Comparison of ENCODE assay signal across 8 cellular contexts in the genomic region with DNA sequence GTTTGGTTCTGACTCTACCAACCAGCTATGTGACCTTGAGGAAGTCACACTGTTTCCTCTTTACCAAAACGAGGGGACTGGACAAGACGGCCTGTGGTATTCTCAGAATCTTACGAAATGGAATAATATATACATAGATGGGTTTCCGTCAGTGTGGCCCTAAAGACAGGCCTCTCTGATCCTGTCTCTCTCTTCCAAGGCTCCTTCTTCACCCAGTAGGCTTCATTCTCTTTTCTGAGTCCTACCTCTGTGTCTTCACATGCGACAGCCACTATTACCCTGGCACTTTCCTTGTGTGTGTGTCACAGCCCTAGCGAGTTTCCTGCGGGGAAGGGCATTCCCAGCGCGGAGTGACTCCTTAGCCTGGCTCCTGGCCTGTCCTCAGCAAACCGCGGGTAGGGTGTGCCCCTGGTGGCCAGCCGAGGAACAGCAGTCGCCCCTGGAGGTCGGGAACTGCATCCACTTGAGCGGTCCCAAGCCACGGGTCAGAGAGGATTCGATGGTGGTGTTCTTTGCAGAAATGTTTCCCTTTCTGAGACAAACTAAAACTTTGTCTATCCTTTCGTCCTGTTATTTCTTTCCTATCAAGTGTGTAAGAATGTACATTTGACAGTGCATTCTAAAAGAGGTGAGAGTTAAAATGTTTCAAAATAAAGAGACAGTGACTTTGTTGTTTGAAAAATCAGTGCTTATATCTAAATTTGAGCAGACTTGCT.
DNase-seq lines count a peak whose midpoint lies in the region; ATAC-seq and TF ChIP-seq lines count a peak whose summit lies in the region.

No MANE protein-coding gene starts in this region.

- H3K27ac Mint-ChIP-seq in WTC11: no peak overlapping the region

- H3K36me3 Mint-ChIP-seq in WTC11: no peaks in the 10 kb centered on the region

- CTCF ChIA-PET in WTC11 (lab: Charles Lee): interaction anchor here (0.6 to 1.0 kb wide), 2 partner anchors 184 to 196 kb away, joined by 3 to 4 read pairs; no protein-coding TSS in a partner anchor

- POLR2A ChIA-PET in WTC11 (lab: Charles Lee): no interaction called here

- DNase-seq in AG09309 (ENCODE audit: low read depth) (no peak), LHCN-M2 (ENCODE audit: low read depth) (peak; percentile 68), WTC11 (ENCODE audit: low spot score) (peak; percentile 96)
- peak; percentile 2 for DNase-seq in central memory CD4-positive, alpha-beta T cell
- DNase-seq in stimulated activated CD4-positive, alpha-beta T cell treated with anti-CD3 and anti-CD28 coated beads, Interleukin-1b, Interleukin-23, amount 100 ng/mL, for 24 hours (ENCODE audit: low read depth in 4 of 4, low spot score in 1 of 4): peak; percentile 6 to 41 (median 29)

- H3K27me3 ChIP-seq in layer of hippocampus (ENCODE audit: control insufficient read depth, insufficient read depth, low read length): no peaks in the 10 kb centered on the region

- H3K27me3 Mint-ChIP-seq in WTC11 (ENCODE audit: low read depth): no peaks in the 10 kb centered on the region

- H3K27ac ChIP-seq in layer of hippocampus (ENCODE audit: low read depth, low read length): peak overlapping the region; percentile 33

- ATAC-seq in GM19025 (IDR thresholded peaks at IDR 0.05; ENCODE audit: low read depth, unreplicated experiment): peak; percentile 55
- ATAC-seq in WTC11: peak; percentile 99
- no peak for ATAC-seq in HG03457 (IDR thresholded peaks at IDR 0.05; ENCODE audit: unreplicated experiment)

- H3K4me3 ChIP-seq in AG09309 (ENCODE audit: control insufficient read depth, low read depth, low read length): no peak overlapping the region

- peaks cover 34% of the 10 kb centered on the region for H3K4me1 Mint-ChIP-seq in WTC11

- H3K9me3 Mint-ChIP-seq in WTC11: peaks cover 7% of the 10 kb centered on the region; the same call in 1 of the 2 replicates

- H3K4me3 Mint-ChIP-seq in WTC11: no peak overlapping the region

- peak; percentile 86 for TF ChIP-seq CTCF in AG09309 (IDR thresholded peaks at IDR 0.05; ENCODE audit: control insufficient read depth, insufficient read depth, low read depth, low read length, missing control alignments)
- peak; percentile 99 for TF ChIP-seq CTCF in WTC11 (IDR thresholded peaks at IDR 0.05)

TF ChIP-seq in WTC11, 78 proteins besides CTCF, POLR2A, EP300 and RAD21:
- TF ChIP-seq ZNF121 (CRISPR knock-in tag; IDR thresholded peaks at IDR 0.05): peak; percentile 79
- no peak for TF ChIP-seq NR3C1 (CRISPR knock-in tag; conservative IDR thresholded peaks at IDR 0.05; ENCODE audit: low read depth)
TF ChIP-seq in WTC11: peak in this region for 1.
